In the genomic region with DNA sequence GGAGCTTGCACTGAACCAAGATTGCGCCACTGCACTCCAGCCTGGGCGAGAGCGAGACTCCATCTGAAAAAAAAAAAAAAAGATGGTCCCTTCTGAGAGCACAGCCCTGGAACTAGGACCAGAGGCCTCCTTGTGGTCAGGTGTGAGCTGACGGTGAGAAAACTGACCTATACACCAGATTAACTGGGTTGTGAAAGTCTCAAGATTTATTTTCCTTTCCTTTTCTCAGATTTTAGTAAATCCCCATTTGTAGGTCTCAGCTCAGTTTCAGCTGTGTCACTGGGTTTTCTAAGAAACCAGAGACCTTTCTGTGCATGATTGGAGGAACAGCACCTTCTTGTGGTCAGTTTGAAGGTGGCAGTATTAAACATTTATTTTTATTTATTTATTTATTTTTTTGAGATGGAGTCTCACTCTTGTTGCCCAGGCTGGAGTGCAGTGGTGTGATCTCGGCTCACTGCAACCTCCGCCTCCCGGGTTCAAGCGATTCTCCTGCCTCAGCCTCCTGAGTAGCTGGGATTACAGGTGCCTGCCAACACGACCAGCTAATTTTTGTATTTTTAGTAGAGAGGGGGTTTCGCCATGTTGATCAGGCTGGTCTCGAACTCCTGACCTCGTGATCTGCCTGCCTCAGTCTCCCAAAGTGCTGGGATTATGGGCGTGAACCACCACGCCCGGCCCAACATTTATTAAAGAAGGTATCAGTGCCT, we compare ENCODE assay signal across 8 cellular contexts. TPM values are rescaled to one million over a fixed set of nuclear protein-coding genes. Genes with fewer than 3 reads are reported as not detected.
DNase-seq lines count a peak whose midpoint lies in the region; ATAC-seq and TF ChIP-seq lines count a peak whose summit lies in the region.
"Not testable (repeated sequence)": the region's sequence is repeated elsewhere in the genome, so short reads cannot be mapped to it uniquely, and the experiment has no call there.

No MANE protein-coding gene starts in this region.

- DNase-seq in DMS 273 (lab: John Stamatoyannopoulos, UW; ENCODE audit: unreplicated experiment) (peak; percentile 59), Karpas-422 (peak; percentile 68), fibroblast of mammary gland (ENCODE audit: low read depth) (peak; percentile 86), memory B cell (ENCODE audit: low spot score in 2 of 2) (peak in 1 of 2 donors; percentile 29)
- peak; percentile 22 for DNase-seq in activated naive CD4-positive, alpha-beta T cell treated with anti-CD3 and anti-CD28 coated beads, Interleukin-2, amount 10 ng/mL, durations not matched to agents 7 days and 5 days
- not testable (repeated sequence) for DNase-seq in stomach

- H4K20me1 ChIP-seq in Karpas-422 (ENCODE audit: insufficient read depth, low read depth, low read length); OCI-LY3 (ENCODE audit: insufficient read depth, low read length): not testable (repeated sequence)

- not testable (repeated sequence) for H3K4me1 Mint-ChIP-seq in activated naive CD4-positive, alpha-beta T cell treated with anti-CD3 and anti-CD28 coated beads, Interleukin-2, amount 10 ng/mL, durations not matched to agents 7 days and 5 days; memory B cell

- H3K9me3 ChIP-seq in Karpas-422 (ENCODE audit: low read length); OCI-LY3 (ENCODE audit: insufficient read depth, low read length); stomach: not testable (repeated sequence)

- CTCF ChIA-PET in activated naive CD4-positive, alpha-beta T cell treated with anti-CD3 and anti-CD28 coated beads, Interleukin-2, amount 10 ng/mL, durations not matched to agents 7 days and 5 days (lab: Charles Lee), result interaction anchor here (0.6 to 3.3 kb wide), 9 partner anchors 11 to 434 kb away, joined by 3 to 26 read pairs (median 5); a partner anchor contains a TSS

- not testable (repeated sequence) for H3K4me1 ChIP-seq in Karpas-422 (ENCODE audit: low read length); stomach
- peaks cover 13% of the 10 kb centered on the region for H3K4me1 ChIP-seq in OCI-LY3 (ENCODE audit: low read length)

- not testable (repeated sequence) for TF ChIP-seq POLR2A in stomach (IDR thresholded peaks at IDR 0.05)

- TF ChIP-seq CTCF in OCI-LY3 (IDR thresholded peaks at IDR 0.05; ENCODE audit: low read depth, low read length) (peak; percentile 55), fibroblast of mammary gland (conservative IDR thresholded peaks at IDR 0.05; ENCODE audit: control insufficient read depth, insufficient read depth, low read depth, low read length) (peak; percentile 84), stomach (IDR thresholded peaks at IDR 0.05) (peak in 5 of 7 experiments; percentile 59 to 80 (median 74))

- H3K27ac ChIP-seq in Karpas-422 (ENCODE audit: low read length); OCI-LY3 (ENCODE audit: low read length); stomach: not testable (repeated sequence)

- H2AFZ ChIP-seq in Karpas-422 (ENCODE audit: low read length), result not testable (repeated sequence)
- H2AFZ ChIP-seq in OCI-LY3 (ENCODE audit: low read depth, low read length), result 0 out of 2 replicates have a peak overlapping the region, but pooled peaks have one; percentile 77

- H3K36me3 ChIP-seq in Karpas-422 (ENCODE audit: insufficient read depth, low read length); OCI-LY3 (replicated peaks; ENCODE audit: low read depth, low read length); stomach: not testable (repeated sequence)

- H3K4me2 ChIP-seq in Karpas-422 (ENCODE audit: low read depth, low read length, poor library complexity, severe bottlenecking), result not testable (repeated sequence)
- H3K4me2 ChIP-seq in OCI-LY3 (ENCODE audit: low read length), result peak overlapping the region; percentile 63

- H3K4me3 ChIP-seq in Karpas-422 (ENCODE audit: low read length); OCI-LY3 (ENCODE audit: low read length); fibroblast of mammary gland (ENCODE audit: control insufficient read depth, low read depth, low read length); stomach: not testable (repeated sequence)

- not testable (repeated sequence) for H3K9ac ChIP-seq in Karpas-422 (ENCODE audit: low read length); OCI-LY3 (ENCODE audit: low read length)

- intact Hi-C loops in stomach (cut with DNase I; ENCODE audit: low total_unique reads), result loop anchor here (10.0 kb wide), 1 partner anchor 342 kb away; no protein-coding TSS in a partner anchor

- not testable (repeated sequence) for H3K27me3 ChIP-seq in Karpas-422 (ENCODE audit: low read length); OCI-LY3 (ENCODE audit: low read depth, low read length); stomach

- H3K9me3 Mint-ChIP-seq in activated naive CD4-positive, alpha-beta T cell treated with anti-CD3 and anti-CD28 coated beads, Interleukin-2, amount 10 ng/mL, durations not matched to agents 7 days and 5 days; memory B cell: not testable (repeated sequence)

- TF ChIP-seq EP300 in stomach (IDR thresholded peaks at IDR 0.05), result not testable (repeated sequence)

- H3K79me2 ChIP-seq in Karpas-422 (ENCODE audit: low read length); OCI-LY3 (ENCODE audit: low read length): not testable (repeated sequence)

- not testable (repeated sequence) for H3K4me3 Mint-ChIP-seq in activated naive CD4-positive, alpha-beta T cell treated with anti-CD3 and anti-CD28 coated beads, Interleukin-2, amount 10 ng/mL, durations not matched to agents 7 days and 5 days; memory B cell

- 60 to 69% (median 65%) methylated on average over 15 of the region's 15 CpGs for WGBS in stomach, 5 donors

- H3K9me2 ChIP-seq in Karpas-422 (replicated peaks; ENCODE audit: insufficient read depth, low read length), result not testable (repeated sequence)

- not testable (repeated sequence) for H3K27me3 Mint-ChIP-seq in activated naive CD4-positive, alpha-beta T cell treated with anti-CD3 and anti-CD28 coated beads, Interleukin-2, amount 10 ng/mL, durations not matched to agents 7 days and 5 days; memory B cell

- ATAC-seq in GM21423 (IDR thresholded peaks at IDR 0.05; ENCODE audit: unreplicated experiment) (peak; percentile 75), memory B cell (ENCODE audit: low read depth) (peak; percentile 78)

- not testable (repeated sequence) for H3K36me3 Mint-ChIP-seq in activated naive CD4-positive, alpha-beta T cell treated with anti-CD3 and anti-CD28 coated beads, Interleukin-2, amount 10 ng/mL, durations not matched to agents 7 days and 5 days; memory B cell

- H3K27ac Mint-ChIP-seq in activated naive CD4-positive, alpha-beta T cell treated with anti-CD3 and anti-CD28 coated beads, Interleukin-2, amount 10 ng/mL, durations not matched to agents 7 days and 5 days; memory B cell: not testable (repeated sequence)

RNA-seq across cellular contexts. Expression of a gene that starts 11.7 kb away (rescaled TPM):
- total RNA-seq in Karpas-422 (2014; rRNA removed; shearing (Covaris generic); ENCODE audit: low replicate concordance), result 1.6 and 1.9 TPM in 2 replicates
- 10 to 100 TPM in 3 of 5 donors, 1 to 10 TPM in 2; 6.8 to 35.0 (median 11.6) TPM for total RNA-seq in stomach
- 1 to 10 TPM; 5.6 to 6.6 (median 6.1) TPM for polyA plus RNA-seq in stomach

RNA-seq across cellular contexts. Expression of a gene that starts 47.2 kb away (rescaled TPM):
- 0.11 and 1.3 TPM in 2 replicates for total RNA-seq in Karpas-422 (2014; rRNA removed; shearing (Covaris generic); ENCODE audit: low replicate concordance)
- total RNA-seq in stomach, result 10 to 100 TPM in 4 of 5 donors, 1 to 10 TPM in 1; 9.3 to 31.9 (median 17.4) TPM
- 10 to 100 TPM in 2 of 3 donors, 1 to 10 TPM in 1; 4.1 to 17.0 (median 11.1) TPM for polyA plus RNA-seq in stomach
